In the genomic region with DNA sequence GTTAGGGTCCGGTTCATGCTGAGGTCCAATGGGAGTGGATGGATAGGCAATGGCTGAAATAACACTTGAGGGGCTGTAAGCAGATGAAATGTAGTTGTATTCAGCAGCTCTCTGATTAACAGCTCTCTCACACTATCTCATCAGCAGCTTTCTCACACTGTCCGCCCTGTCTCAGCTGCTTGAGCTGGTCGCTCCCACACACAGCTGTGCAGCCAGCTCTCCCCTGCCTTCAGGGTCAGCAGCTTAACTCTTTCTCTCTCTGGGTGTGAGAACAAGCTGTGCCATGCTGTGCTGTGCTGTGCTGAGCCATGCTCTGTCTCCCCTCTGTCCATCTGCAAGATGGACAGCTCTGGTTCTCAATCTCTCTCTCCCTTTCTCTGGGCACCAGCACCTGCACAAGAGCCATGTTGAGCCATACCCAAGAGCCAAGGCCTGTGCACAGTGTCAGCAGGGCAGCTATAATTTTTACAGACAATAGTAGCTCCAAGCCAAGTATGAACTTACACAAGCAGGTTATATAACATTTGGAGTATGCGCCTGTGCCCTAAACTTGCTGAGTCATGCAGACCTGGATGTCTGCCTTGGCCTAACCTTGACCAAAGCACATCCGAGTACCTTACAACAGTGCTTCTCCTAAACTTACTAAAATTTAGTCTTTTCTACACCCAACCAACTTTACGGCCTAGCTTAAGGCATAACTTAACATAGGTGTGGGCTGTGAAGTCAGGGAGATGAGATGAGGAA, we compare ENCODE assay signal across 17 cellular contexts.
A peak's percentile ranks its signal among the peaks of the same experiment; 100 is the strongest.
DNase-seq lines count a peak whose midpoint lies in the region; ATAC-seq and TF ChIP-seq lines count a peak whose summit lies in the region.
"Had no signal": no experiment of that assay in that cellular context is flagged by ENCODE, and none has a peak within 500 bp of the region (broad histone marks: within the 10 kb centered on the region; RNA-seq: fewer than 3 reads in every experiment).

No MANE protein-coding gene starts in this region.

- no peak overlapping the region for H3K27ac Mint-ChIP-seq in HFFc6
- H3K27ac Mint-ChIP-seq: activated naive CD4-positive, alpha-beta T cell treated with anti-CD3 and anti-CD28 coated beads for 36 hours; B cell; naive B cell; stimulated activated naive B cell treated with anti-CD40 and anti-IgM and Interleukin-4, amounts not matched to agents 10 μg/mL and 1 μg/mL and 100 μg/mL, for 72 hours had no signal

- no peaks in the 10 kb centered on the region for H3K36me3 ChIP-seq in mammary epithelial cell (ENCODE audit: insufficient read depth, low read length)

- no peaks in the 10 kb centered on the region for H3K9me3 ChIP-seq in mammary epithelial cell (replicated peaks; ENCODE audit: insufficient read depth, low read length)

- WGBS in mammary epithelial cell (ENCODE audit: low coverage, missing lambda C conversion rate) = 84% methylated on average over 6 of the region's 6 CpGs

- H3K4me2 ChIP-seq in mammary epithelial cell (ENCODE audit: insufficient read depth, low read depth, low read length) = no peak overlapping the region
- H3K4me2 ChIP-seq: PC-9 had no signal

- DNase-seq in LHCN-M2 (ENCODE audit: low read depth) (peak; percentile 69), mammary epithelial cell (no peak), left lobe of liver (ENCODE audit: low spot score) (peak; percentile 85), renal cortical epithelial cell (ENCODE audit: low read depth) (peak; percentile 36), HFFc6 (no peak), NCI-H187 (lab: John Stamatoyannopoulos, UW) (no peak)
- DNase-seq: activated naive CD4-positive, alpha-beta T cell treated with anti-CD3 and anti-CD28 coated beads for 36 hours; DMS79 treated with DMSO at 0.1 percent for 48 hours; KG1; naive B cell; NCI-H1417 treated with DMSO at 0.1 percent for 48 hours; PC-9; stimulated activated naive B cell treated with anti-CD40 and anti-IgM and Interleukin-4, amounts not matched to agents 10 μg/mL and 1 μg/mL and 100 μg/mL, for 72 hours had no signal

- H3K27me3 ChIP-seq in mammary epithelial cell (ENCODE audit: insufficient read depth, low read length) = no peaks in the 10 kb centered on the region

- intact Hi-C loops in mammary epithelial cell (cut with micrococcal nuclease) = no loop called here

- H4K20me1 ChIP-seq in mammary epithelial cell (ENCODE audit: insufficient read depth, low read length) = no peaks in the 10 kb centered on the region

- no peaks in the 10 kb centered on the region for H3K36me3 Mint-ChIP-seq in HFFc6 (ENCODE audit: low read depth)
- H3K36me3 Mint-ChIP-seq: naive B cell; stimulated activated naive B cell treated with anti-CD40 and anti-IgM and Interleukin-4, amounts not matched to agents 10 μg/mL and 1 μg/mL and 100 μg/mL, for 72 hours had no signal

- H2AFZ ChIP-seq in mammary epithelial cell (ENCODE audit: low read depth, low read length) = peak overlapping the region; percentile 47
- H2AFZ ChIP-seq: PC-9 had no signal

- H3K4me3 ChIP-seq in mammary epithelial cell (replicated peaks in 1 of 3; ENCODE audit: insufficient read depth in 1 of 3, low read depth in 2 of 3, low read length in 3 of 3) = no peak overlapping the region
- H3K4me3 ChIP-seq: PC-9 had no signal

- H3K27me3 Mint-ChIP-seq in HFFc6 (ENCODE audit: insufficient read depth) = peaks cover 2% of the 10 kb centered on the region
- H3K27me3 Mint-ChIP-seq: naive B cell; stimulated activated naive B cell treated with anti-CD40 and anti-IgM and Interleukin-4, amounts not matched to agents 10 μg/mL and 1 μg/mL and 100 μg/mL, for 72 hours had no signal

- H3K4me1 Mint-ChIP-seq in HFFc6 (ENCODE audit: low read depth) = no peaks in the 10 kb centered on the region
- H3K4me1 Mint-ChIP-seq: B cell; naive B cell; stimulated activated naive B cell treated with anti-CD40 and anti-IgM and Interleukin-4, amounts not matched to agents 10 μg/mL and 1 μg/mL and 100 μg/mL, for 72 hours had no signal

- no peak overlapping the region for H3K9ac ChIP-seq in mammary epithelial cell (ENCODE audit: insufficient read depth, low read length)

- no peaks in the 10 kb centered on the region for H3K79me2 ChIP-seq in mammary epithelial cell (ENCODE audit: insufficient read depth, low read length)

- dilution Hi-C loops in mammary epithelial cell (cut with HindIII; ENCODE audit: low sequenced_read_pairs) = no loop called here

- ATAC-seq in left lobe of liver (peak; percentile 83), GM21619 (IDR thresholded peaks at IDR 0.05; ENCODE audit: unreplicated experiment) (no peak), HG02938 (IDR thresholded peaks at IDR 0.05; ENCODE audit: unreplicated experiment) (no peak)
- ATAC-seq: HCT116; stimulated activated naive B cell treated with anti-CD40 and anti-IgM and Interleukin-4, amounts not matched to agents 10 μg/mL and 1 μg/mL and 100 μg/mL, for 72 hours had no signal

- H3K4me3 Mint-ChIP-seq in HFFc6 = no peak overlapping the region
- H3K4me3 Mint-ChIP-seq: activated naive CD4-positive, alpha-beta T cell treated with anti-CD3 and anti-CD28 coated beads for 36 hours; B cell; naive B cell; stimulated activated naive B cell treated with anti-CD40 and anti-IgM and Interleukin-4, amounts not matched to agents 10 μg/mL and 1 μg/mL and 100 μg/mL, for 72 hours had no signal

- H3K9me3 Mint-ChIP-seq in HFFc6 = peaks cover 50% of the 10 kb centered on the region
- H3K9me3 Mint-ChIP-seq: activated naive CD4-positive, alpha-beta T cell treated with anti-CD3 and anti-CD28 coated beads for 36 hours had no signal

- no TSS peak for BruUV-seq in mammary epithelial cell (replicated peaks; lab: Mats Ljungman, UMichigan)

- H3K27ac ChIP-seq in mammary epithelial cell (ENCODE audit: insufficient read depth, low read depth, low read length) = no peak overlapping the region
- H3K27ac ChIP-seq: PC-9 had no signal

- no peak for TF ChIP-seq CTCF in mammary epithelial cell (conservative IDR thresholded peaks at IDR 0.05 in 1 of 2, IDR thresholded peaks at IDR 0.05 in 1 of 2; ENCODE audit: extremely low read depth in 1 of 2, insufficient read depth in 1 of 2, low read depth in 1 of 2, low read length in 2 of 2)
- no peak for TF ChIP-seq CTCF in HFFc6 (IDR thresholded peaks at IDR 0.05)

- in situ Hi-C loops in mammary epithelial cell (cut with MboI; ENCODE audit: low sequenced_read_pairs in 2 of 2) = no loop called here

- CTCF ChIA-PET in mammary epithelial cell (lab: Charles Lee; ENCODE audit: low non-redundant PET) = no interaction called here

- H3K4me1 ChIP-seq in mammary epithelial cell (ENCODE audit: insufficient read depth, low read length) = peaks cover 6% of the 10 kb centered on the region

Comparison
In these comparisons a context has a peak if more than half of its experiments do, and no peak if none do; other contexts are left out.
1. DNase-seq: peak in LHCN-M2 (single experiment), left lobe of liver (single experiment) and renal cortical epithelial cell (single experiment); none in mammary epithelial cell (single experiment), HFFc6 (single experiment) and NCI-H187 (0 of 2).